ENCODE assay signal across 18 cellular contexts in genomic region chr9:89684218-89684617, GRCh38.
A peak's percentile ranks its signal among the peaks of the same experiment; 100 is the strongest.
DNase-seq lines count a peak whose midpoint lies in the region; ATAC-seq, FAIRE-seq and TF ChIP-seq lines count a peak whose summit lies in the region.
"Had no signal": no experiment of that assay in that cellular context is flagged by ENCODE, and none has a peak within 500 bp of the region (broad histone marks: within the 10 kb centered on the region; RNA-seq: fewer than 3 reads in every experiment).

No MANE protein-coding gene starts in this region.

- no peaks in the 10 kb centered on the region for H3K9me3 ChIP-seq in heart left ventricle
- H3K9me3 ChIP-seq in body of pancreas = no peaks in the 10 kb centered on the region
- no peaks in the 10 kb centered on the region for H3K9me3 ChIP-seq in pancreas
- H3K9me3 ChIP-seq in tibial artery = no peaks in the 10 kb centered on the region
- H3K9me3 ChIP-seq: Peyer's patch had no signal

- no peak for FAIRE-seq in pancreas (lab: Jason Lieb, UNC)
- FAIRE-seq: GM12891, K562 had no signal

- no peak overlapping the region for H3K27ac Mint-ChIP-seq in activated naive CD4-positive, alpha-beta T cell treated with anti-CD3 and anti-CD28 coated beads, Interleukin-2, amount 10 ng/mL, durations not matched to agents 7 days and 5 days
- H3K27ac Mint-ChIP-seq: B cell had no signal

- H3K4me3 Mint-ChIP-seq in activated naive CD4-positive, alpha-beta T cell treated with anti-CD3 and anti-CD28 coated beads, Interleukin-2, amount 10 ng/mL, durations not matched to agents 7 days and 5 days = no peak overlapping the region
- H3K4me3 Mint-ChIP-seq: B cell had no signal

- no peak overlapping the region for H3K4me3 ChIP-seq in heart left ventricle
- H3K4me3 ChIP-seq in body of pancreas = no peak overlapping the region
- H3K4me3 ChIP-seq in pancreas = no peak overlapping the region
- H3K4me3 ChIP-seq in tibial artery = no peak overlapping the region
- H3K4me3 ChIP-seq: K562, Peyer's patch had no signal

- H3K36me3 ChIP-seq in heart left ventricle = no peaks in the 10 kb centered on the region
- H3K36me3 ChIP-seq in body of pancreas (replicated peaks in 1 of 2; ENCODE audit: insufficient read depth in 1 of 2, low read depth in 2 of 2) = no peaks in the 10 kb centered on the region
- H3K36me3 ChIP-seq in pancreas = no peaks in the 10 kb centered on the region
- no peaks in the 10 kb centered on the region for H3K36me3 ChIP-seq in tibial artery
- H3K36me3 ChIP-seq: Peyer's patch had no signal

- DNase-seq in heart left ventricle = no peak
- no peak for DNase-seq in left ventricle myocardium superior
- peak in 3 of 4 donors; percentile 48 to 59 (median 51) for DNase-seq in body of pancreas
- peak in 1 of 6 donors; percentile 30 for DNase-seq in pancreas
- no peak for DNase-seq in tibial artery
- DNase-seq in DMS53 treated with DMSO at 0.1 percent for 48 hours (lab: John Stamatoyannopoulos, UW; ENCODE audit: unreplicated experiment) = no peak
- DNase-seq in activated naive CD4-positive, alpha-beta T cell treated with anti-CD3 and anti-CD28 coated beads, Interleukin-2, amount 10 ng/mL, durations not matched to agents 7 days and 5 days = no peak
- DNase-seq: COR-L47; EL; NCI-H146; NCI-H2029 treated with DMSO at 0.1 percent for 48 hours; NCI-H510A; NCI-H748 treated with DMSO at 0.1 percent for 48 hours; NK-92 treated with Interleukin-12 subunit alpha and Interleukin-12 subunit beta, amount 100 ng/mL, for 24 hours; Peyer's patch had no signal

- peaks cover 0 to 28% (median 18%) of the 10 kb centered on the region in 12 donors for H3K4me1 ChIP-seq in heart left ventricle
- peaks cover 77% of the 10 kb centered on the region for H3K4me1 ChIP-seq in body of pancreas
- H3K4me1 ChIP-seq in pancreas = peaks cover 33 to 52% (median 40%) of the 10 kb centered on the region in 3 donors
- peaks cover 0 to 35% (median 23%) of the 10 kb centered on the region in 4 donors for H3K4me1 ChIP-seq in tibial artery
- H3K4me1 ChIP-seq: Peyer's patch had no signal

- ATAC-seq in heart left ventricle (no peak), left ventricle myocardium superior (no peak), body of pancreas (peak; percentile 20), pancreas (peak in 3 of 4 donors; percentile 3 to 8 (median 5))
- ATAC-seq: K562 had no signal

- H3K4me1 Mint-ChIP-seq in activated naive CD4-positive, alpha-beta T cell treated with anti-CD3 and anti-CD28 coated beads, Interleukin-2, amount 10 ng/mL, durations not matched to agents 7 days and 5 days = peaks cover 12% of the 10 kb centered on the region

- H3K27me3 ChIP-seq in heart left ventricle = no peaks in the 10 kb centered on the region
- no peaks in the 10 kb centered on the region for H3K27me3 ChIP-seq in body of pancreas
- no peaks in the 10 kb centered on the region for H3K27me3 ChIP-seq in pancreas
- H3K27me3 ChIP-seq in tibial artery = no peaks in the 10 kb centered on the region
- H3K27me3 ChIP-seq: Peyer's patch had no signal

- peak overlapping the region in 11 of 12 donors; percentile 50 to 91 (median 81) for H3K27ac ChIP-seq in heart left ventricle
- H3K27ac ChIP-seq in body of pancreas = peak overlapping the region; percentile 74 to 95 (median 92)
- peak overlapping the region; percentile 74 to 85 (median 82) for H3K27ac ChIP-seq in pancreas
- peak overlapping the region; percentile 82 to 86 for H3K27ac ChIP-seq in tibial artery
- H3K27ac ChIP-seq: Peyer's patch had no signal

- TF ChIP-seq POLR2A in heart left ventricle (IDR thresholded peaks at IDR 0.05) (no peak), body of pancreas (IDR thresholded peaks at IDR 0.05) (no peak)

- H3K36me3 Mint-ChIP-seq in activated naive CD4-positive, alpha-beta T cell treated with anti-CD3 and anti-CD28 coated beads, Interleukin-2, amount 10 ng/mL, durations not matched to agents 7 days and 5 days = no peaks in the 10 kb centered on the region

- no peaks in the 10 kb centered on the region for H3K9me3 Mint-ChIP-seq in activated naive CD4-positive, alpha-beta T cell treated with anti-CD3 and anti-CD28 coated beads, Interleukin-2, amount 10 ng/mL, durations not matched to agents 7 days and 5 days

- 81 to 94% (median 89%) methylated on average over 4 of the region's 4 CpGs for WGBS in heart left ventricle, 4 donors
- 54 to 55% methylated on average over 4 of the region's 4 CpGs for whole genome bisulfite sequencing in body of pancreas, 2 donors
- 49 to 51% methylated on average over 4 of the region's 4 CpGs for WGBS in pancreas, 2 donors

- TF ChIP-seq CTCF in heart left ventricle (IDR thresholded peaks at IDR 0.05) = no peak
- no peak for TF ChIP-seq CTCF in body of pancreas (IDR thresholded peaks at IDR 0.05)
- no peak for TF ChIP-seq CTCF in pancreas (IDR thresholded peaks at IDR 0.05)
- TF ChIP-seq CTCF in tibial artery (IDR thresholded peaks at IDR 0.05) = no peak

- intact Hi-C loops in heart left ventricle (cut with DNase I) (loop anchor here in 2 of 10 donors (5.0 to 10.0 kb wide), 2 partner anchors 188 to 191 kb away; no protein-coding TSS in a partner anchor), left ventricle myocardium superior (cut with micrococcal nuclease) (no loop called here), body of pancreas (cut with DNase I) (no loop called here), pancreas (cut with DNase I) (no loop called here), tibial artery (cut with DNase I; ENCODE audit: low total_unique reads) (loop anchor here (5.0 kb wide), 2 partner anchors 77 to 367 kb away; partner anchors contain the start of genes GADD45G and SECISBP2)

- CTCF ChIA-PET in activated naive CD4-positive, alpha-beta T cell treated with anti-CD3 and anti-CD28 coated beads, Interleukin-2, amount 10 ng/mL, durations not matched to agents 7 days and 5 days (lab: Charles Lee) = interaction anchor here (1.3 kb wide), 1 partner anchor 59 kb away, joined by 3 read pairs; no protein-coding TSS in a partner anchor

- H3K27me3 Mint-ChIP-seq in activated naive CD4-positive, alpha-beta T cell treated with anti-CD3 and anti-CD28 coated beads, Interleukin-2, amount 10 ng/mL, durations not matched to agents 7 days and 5 days = peaks cover 41% of the 10 kb centered on the region
- H3K27me3 Mint-ChIP-seq: B cell had no signal

Comparison
In these comparisons a context has a peak if more than half of its experiments do, and no peak if none do; other contexts are left out.
1. ATAC-seq: peak in body of pancreas (single experiment) and pancreas (3 of 4); none in heart left ventricle (0 of 4) and left ventricle myocardium superior (single experiment).
2. DNase-seq: peak in body of pancreas (3 of 4); none in heart left ventricle (0 of 5), left ventricle myocardium superior (single experiment), tibial artery (0 of 2), DMS53 treated with DMSO at 0.1 percent for 48 hours (single experiment) and activated naive CD4-positive, alpha-beta T cell treated with anti-CD3 and anti-CD28 coated beads, Interleukin-2, amount 10 ng/mL, durations not matched to agents 7 days and 5 days (single experiment).
3. Peak in every context shown above with its lines, with median percentiles within 50 percentile points of each other: H3K27ac ChIP-seq.